In genomic region chr20:24851346-24852019, GRCh38 we compare ENCODE assay signal across 23 cellular contexts.
DNase-seq lines count a peak whose midpoint lies in the region; ATAC-seq, FAIRE-seq and TF ChIP-seq lines count a peak whose summit lies in the region.
"Had no signal": no experiment of that assay in that cellular context is flagged by ENCODE, and none has a peak within 500 bp of the region (broad histone marks: within the 10 kb centered on the region; RNA-seq: fewer than 3 reads in every experiment).

No MANE protein-coding gene starts in this region.

- TF ChIP-seq CTCF in GM12878 (IDR thresholded peaks at IDR 0.05 in 2 of 3, conservative IDR thresholded peaks at IDR 0.05 in 1 of 3; ENCODE audit: control insufficient read depth in 2 of 3, extremely low read depth in 1 of 3, insufficient read depth in 1 of 3, low read depth in 3 of 3, low read length in 3 of 3) (no peak), Calu3 (IDR thresholded peaks at IDR 0.05; ENCODE audit: unreplicated experiment) (no peak)

- H3K4me2 ChIP-seq in GM12878 (ENCODE audit: control insufficient read depth, insufficient read depth): 0 out of 2 replicates have a peak overlapping the region, but pooled peaks have one; percentile 19

- SMC1A ChIA-PET in GM12878 (lab: Charles Lee; ENCODE audit: uncharacterized antibody, unreplicated experiment): no interaction called here

- no peak overlapping the region for H3K27ac ChIP-seq in GM12878 (ENCODE audit: control insufficient read depth, insufficient read depth)

- H3K36me3 ChIP-seq in GM12878 (ENCODE audit: control insufficient read depth in 2 of 2, insufficient read depth in 2 of 2, low read length in 1 of 2): no peaks in the 10 kb centered on the region
- H3K36me3 ChIP-seq: BE2C had no signal

- no peaks in the 10 kb centered on the region for H3K4me1 Mint-ChIP-seq in Calu3 (ENCODE audit: low read depth, unreplicated experiment)
- H3K4me1 Mint-ChIP-seq: CD4-positive, CD25-positive, alpha-beta regulatory T cell; CD8-positive, alpha-beta memory T cell had no signal

- no peak for TF ChIP-seq EP300 in GM12878 (IDR thresholded peaks at IDR 0.05; ENCODE audit: borderline replicate concordance in 1 of 2, control insufficient read depth in 1 of 2, low read depth in 2 of 2, low read length in 2 of 2)

- H3K4me1 ChIP-seq in GM12878 (ENCODE audit: control insufficient read depth, insufficient read depth, low read length): no peaks in the 10 kb centered on the region
- H3K4me1 ChIP-seq: BE2C had no signal

- no peak overlapping the region for H3K4me3 ChIP-seq in GM12878

- ATAC-seq in GM19043 (IDR thresholded peaks at IDR 0.05; ENCODE audit: low read depth, unreplicated experiment) (peak; percentile 53), GM21529 (IDR thresholded peaks at IDR 0.05; ENCODE audit: unreplicated experiment) (peak; percentile 82), HG03039 (IDR thresholded peaks at IDR 0.05; ENCODE audit: unreplicated experiment) (peak; percentile 48), GM12878 (no peak)
- ATAC-seq: HCT116 had no signal

- H3K9me3 Mint-ChIP-seq in Calu3 (ENCODE audit: low read depth, unreplicated experiment): no peaks in the 10 kb centered on the region

- H3K9me3 ChIP-seq in GM12878 (replicated peaks; ENCODE audit: control insufficient read depth, insufficient read depth, low read length): peaks cover 13% of the 10 kb centered on the region; the same call in 2 of the 3 replicates
- H3K9me3 ChIP-seq: BE2C had no signal

- no peak for FAIRE-seq in GM12878 (lab: Jason Lieb, UNC)
- FAIRE-seq: A204.1, D721Med, G401.6 had no signal

- no peaks in the 10 kb centered on the region for H4K20me1 ChIP-seq in GM12878 (ENCODE audit: control insufficient read depth, insufficient read depth)

- H3K27me3 ChIP-seq in GM12878 (replicated peaks in 1 of 2; ENCODE audit: control insufficient read depth in 2 of 2, insufficient read depth in 2 of 2, low read length in 1 of 2): no peaks in the 10 kb centered on the region
- H3K27me3 ChIP-seq: BE2C had no signal

- H3K27ac Mint-ChIP-seq in Calu3 (ENCODE audit: unreplicated experiment): no peak overlapping the region
- H3K27ac Mint-ChIP-seq: CD4-positive, CD25-positive, alpha-beta regulatory T cell; CD8-positive, alpha-beta memory T cell; HFFc6 had no signal

- H3K27me3 Mint-ChIP-seq in Calu3 (ENCODE audit: unreplicated experiment): peaks cover 30% of the 10 kb centered on the region

- H2AFZ ChIP-seq in GM12878 (ENCODE audit: control insufficient read depth, low read depth, low read length): no peak overlapping the region

- TF ChIP-seq POLR2A in GM12878 (IDR thresholded peaks at IDR 0.05; ENCODE audit: low read depth, low read length): no peak

- POLR2A ChIA-PET in GM12878 (lab: Charles Lee): no interaction called here

- RAD21 ChIA-PET in GM12878 (lab: Charles Lee; ENCODE audit: unreplicated experiment): no interaction called here

- in situ Hi-C loops in GM12878 (cut with MboI): no loop called here

- no peak for DNase-seq in GM12878 (ENCODE audit: low read depth, low spot score)
- no peak for DNase-seq in ureter (ENCODE audit: low spot score)
- DNase-seq in NCI-H524 treated with DMSO at 0.1 percent for 48 hours (lab: John Stamatoyannopoulos, UW): no peak
- DNase-seq in NCI-H2107 (lab: John Stamatoyannopoulos, UW): no peak
- DNase-seq in Calu3: no peak
- DNase-seq: ACHN; BE2C; C1 segment of cervical spinal cord; CD4-positive, CD25-positive, alpha-beta regulatory T cell; CD8-positive, alpha-beta memory T cell; COR-L47; GOT3; H7; HFFc6; Kasumi-1; KG1 had no signal

- no peaks in the 10 kb centered on the region for H3K36me3 Mint-ChIP-seq in Calu3 (ENCODE audit: insufficient read depth, unreplicated experiment)
- H3K36me3 Mint-ChIP-seq: CD4-positive, CD25-positive, alpha-beta regulatory T cell had no signal

- H3K79me2 ChIP-seq in GM12878 (ENCODE audit: control insufficient read depth, insufficient read depth, low read length): no peaks in the 10 kb centered on the region

- CTCF ChIA-PET in GM12878 (lab: Yijun Ruan, JAX): no interaction called here
- CTCF ChIA-PET in Calu3 (lab: Charles Lee): no interaction called here

- BruUV-seq in GM12878 (replicated peaks; lab: Mats Ljungman, UMichigan) (no TSS peak), Calu3 (replicated peaks; lab: Mats Ljungman, UMichigan) (no TSS peak)

- 33% methylated on average over 3 of the region's 3 CpGs for WGBS in GM12878 (ENCODE audit: insufficient coverage, insufficient replicate concordance, low lambda C conversion rate, missing lambda C conversion rate)

- H3K4me3 Mint-ChIP-seq in Calu3 (ENCODE audit: low read depth, unreplicated experiment): no peak overlapping the region
- H3K4me3 Mint-ChIP-seq: CD4-positive, CD25-positive, alpha-beta regulatory T cell; CD8-positive, alpha-beta memory T cell; HFFc6 had no signal

- intact Hi-C loops in GM12878 (cut with micrococcal nuclease; ENCODE audit: unreplicated experiment): no loop called here
- intact Hi-C loops in Calu3 (cut with micrococcal nuclease; ENCODE audit: unreplicated experiment): no loop called here

- no peak for TF ChIP-seq RAD21 in GM12878 (IDR thresholded peaks at IDR 0.05; ENCODE audit: insufficient read depth, low read depth, low read length)

- H3K9ac ChIP-seq in GM12878 (ENCODE audit: control insufficient read depth, insufficient read depth, low read length): no peak overlapping the region

TF ChIP-seq in GM12878, 131 proteins besides CTCF, POLR2A, EP300 and RAD21:
- TF ChIP-seq ZBTB40 (IDR thresholded peaks at IDR 0.05; ENCODE audit: borderline replicate concordance): no peak
- TF ChIP-seq NR2F1 (conservative IDR thresholded peaks at IDR 0.05): no peak
- TF ChIP-seq RUNX3 (IDR thresholded peaks at IDR 0.05; ENCODE audit: low read length): no peak
- TF ChIP-seq SRF (IDR thresholded peaks at IDR 0.05; ENCODE audit: low read depth in 2 of 2, low read length in 2 of 2): no peak
- no peak for TF ChIP-seq SMAD5 (IDR thresholded peaks at IDR 0.05; ENCODE audit: low read depth)
